Comparison of ENCODE assay signal across 8 cellular contexts in the genomic region with DNA sequence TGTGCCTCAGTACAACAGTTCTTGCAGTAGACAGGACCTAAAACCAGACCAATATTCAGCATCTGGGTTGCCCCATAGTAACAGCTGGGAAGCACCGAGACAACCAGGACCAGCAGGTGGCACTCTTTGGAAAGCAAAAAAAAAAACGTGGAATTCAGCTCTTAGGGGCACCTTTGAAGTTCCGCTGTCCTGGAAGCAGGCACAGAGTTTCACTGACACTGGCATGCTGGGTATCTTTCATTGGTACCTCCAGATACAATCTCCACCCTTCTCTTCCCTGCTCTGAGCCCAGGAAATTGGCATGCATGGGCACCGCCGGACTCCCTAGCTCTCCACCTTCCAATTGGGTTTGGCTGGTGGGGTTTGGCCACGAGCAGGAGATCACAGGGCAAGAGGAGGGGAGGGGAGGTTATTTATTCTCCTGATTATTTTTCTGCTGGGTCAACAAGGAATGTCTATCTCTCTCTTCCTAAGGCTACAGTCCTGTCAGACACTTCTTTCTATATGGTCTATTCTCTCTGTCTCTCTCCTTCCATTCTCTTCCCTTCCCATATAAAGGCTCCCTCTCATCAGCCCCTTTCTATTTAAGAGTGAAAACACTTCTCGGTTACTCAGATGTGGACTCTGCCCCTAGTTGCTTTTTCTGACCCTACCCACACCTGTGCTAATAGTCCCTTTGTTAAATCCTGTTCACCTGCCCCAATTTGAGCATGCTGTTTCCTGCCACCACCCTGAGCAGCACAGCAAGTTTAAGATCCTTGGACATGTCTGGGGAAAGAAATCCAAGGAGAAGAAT. TPM values are rescaled to one million over a fixed set of nuclear protein-coding genes. Genes with fewer than 3 reads are reported as not detected.
DNase-seq lines count a peak whose midpoint lies in the region; ATAC-seq and TF ChIP-seq lines count a peak whose summit lies in the region.

No MANE protein-coding gene starts in this region.

- in situ Hi-C loops in HAP-1 (cut with MboI; ENCODE audit: low sequenced_read_pairs): no loop called here

- no peak overlapping the region for H3K23ac ChIP-seq in neuronal stem cell (ENCODE audit: low read depth, low read length, poor library complexity)

- no peaks in the 10 kb centered on the region for H3K36me3 ChIP-seq in HAP-1 (replicated peaks)
- no peaks in the 10 kb centered on the region for H3K36me3 ChIP-seq in neuronal stem cell (replicated peaks in 1 of 2; ENCODE audit: control insufficient read depth in 2 of 2, insufficient read depth in 2 of 2, low read length in 2 of 2)

- H2AFZ ChIP-seq in neuronal stem cell (ENCODE audit: low read length): peak overlapping the region; percentile 25

- H2BK15ac ChIP-seq in neuronal stem cell (ENCODE audit: low read length): no peak overlapping the region

- H3K4me3 ChIP-seq in HAP-1: no peak overlapping the region
- H3K4me3 ChIP-seq in fibroblast of pulmonary artery (replicated peaks; ENCODE audit: low read depth, low read length): no peak overlapping the region
- no peak overlapping the region for H3K4me3 ChIP-seq in neuronal stem cell (ENCODE audit: low read length in 2 of 2)

- no peak overlapping the region for H2BK120ac ChIP-seq in neuronal stem cell (ENCODE audit: low read depth, low read length)

- H4K91ac ChIP-seq in neuronal stem cell (ENCODE audit: low read depth, low read length, poor library complexity): no peak overlapping the region

- H3K27me3 ChIP-seq in HAP-1 (ENCODE audit: low read depth): no peaks in the 10 kb centered on the region
- H3K27me3 ChIP-seq in neuronal stem cell (ENCODE audit: control insufficient read depth in 3 of 3, insufficient read depth in 3 of 3, low read depth in 1 of 3, low read length in 3 of 3): no peaks in the 10 kb centered on the region

- no peak overlapping the region for H2AK5ac ChIP-seq in neuronal stem cell (ENCODE audit: low read depth, low read length)

- DNase-seq in COR-L47 (lab: John Stamatoyannopoulos, UW): peak; percentile 30
- DNase-seq in HAP-1 (ENCODE audit: low spot score in 2 of 2): peak; percentile 45 to 65
- peak; percentile 75 for DNase-seq in NCI-H748 (lab: John Stamatoyannopoulos, UW; ENCODE audit: unreplicated experiment)
- DNase-seq in activated T-cell treated with anti-CD3 and anti-CD28 coated beads, Interleukin-2, amount 50 U/mL, for 1 hour: peak; percentile 34
- peak; percentile 69 for DNase-seq in fibroblast of pulmonary artery (ENCODE audit: low read depth)
- DNase-seq in neuronal stem cell (ENCODE audit: low spot score): peak; percentile 32
- DNase-seq in GF-D8 (lab: John Stamatoyannopoulos, UW): no peak

- no CpG with 5 or more reads among the region's 7 CpGs for WGBS in neuronal stem cell (ENCODE audit: extremely low coverage in 2 of 2, insufficient read length in 2 of 2, insufficient replicate concordance in 1 of 2), 2 donors

- ATAC-seq in HG03135 (IDR thresholded peaks at IDR 0.05; ENCODE audit: unreplicated experiment): no peak

- no peak overlapping the region for H3K9ac ChIP-seq in neuronal stem cell (ENCODE audit: low read depth, low read length, poor library complexity)

- no peak overlapping the region for H3K27ac ChIP-seq in neuronal stem cell (replicated peaks; ENCODE audit: low read length)

- H3K4me1 ChIP-seq in HAP-1: peaks cover 3% of the 10 kb centered on the region
- peaks cover 0 to 6% of the 10 kb centered on the region in 2 donors for H3K4me1 ChIP-seq in neuronal stem cell (ENCODE audit: control insufficient read depth in 2 of 2, insufficient read depth in 1 of 2, low read depth in 1 of 2, low read length in 2 of 2)

- no peak overlapping the region for H4K8ac ChIP-seq in neuronal stem cell (ENCODE audit: low read depth, low read length)

- H3K9me3 ChIP-seq in HAP-1: no peaks in the 10 kb centered on the region
- H3K9me3 ChIP-seq in neuronal stem cell (replicated peaks in 1 of 2; ENCODE audit: control insufficient read depth in 2 of 2, insufficient read depth in 1 of 2, low read depth in 1 of 2, low read length in 2 of 2): no peaks in the 10 kb centered on the region

- H3K14ac ChIP-seq in neuronal stem cell (ENCODE audit: low read length): no peak overlapping the region

- peak overlapping the region; percentile 49 for H3K4me2 ChIP-seq in neuronal stem cell (ENCODE audit: insufficient read depth, low read length, poor library complexity, severe bottlenecking)

- H2BK5ac ChIP-seq in neuronal stem cell (ENCODE audit: low read length): no peak overlapping the region

- peak; percentile 83 for TF ChIP-seq CTCF in fibroblast of pulmonary artery (IDR thresholded peaks at IDR 0.05; ENCODE audit: low read length, missing control alignments)

- H2BK12ac ChIP-seq in neuronal stem cell (ENCODE audit: low read length): no peak overlapping the region

- H3K18ac ChIP-seq in neuronal stem cell (ENCODE audit: low read length): no peak overlapping the region

- H3K79me1 ChIP-seq in neuronal stem cell (ENCODE audit: low read depth, low read length): no peaks in the 10 kb centered on the region

- H3K4ac ChIP-seq in neuronal stem cell (ENCODE audit: low read length): no peak overlapping the region

RNA-seq across cellular contexts. Expression of gene IDNK, which starts 1.9 kb away (rescaled TPM):
- polyA plus RNA-seq in neuronal stem cell (2013, experiment 1 of 2): 2.8 TPM
- 2.6 TPM for polyA plus RNA-seq in neuronal stem cell (2013, experiment 2 of 2)
